Comparison of ENCODE assay signal across 12 cellular contexts in genomic region chr9:17793713-17794622, GRCh38.
A peak's percentile ranks its signal among the peaks of the same experiment; 100 is the strongest.
DNase-seq lines count a peak whose midpoint lies in the region; ATAC-seq and TF ChIP-seq lines count a peak whose summit lies in the region.
"Had no signal": no experiment of that assay in that cellular context is flagged by ENCODE, and none has a peak within 500 bp of the region (broad histone marks: within the 10 kb centered on the region; RNA-seq: fewer than 3 reads in every experiment).

No MANE protein-coding gene starts in this region.

- no peak overlapping the region for H3K4me3 Mint-ChIP-seq in GM23338

- no peaks in the 10 kb centered on the region for H3K27me3 ChIP-seq in GM23338 (ENCODE audit: insufficient read depth)

- H3K9me3 Mint-ChIP-seq in GM23338, result no peaks in the 10 kb centered on the region

- H3K9me2 ChIP-seq in GM23338 (ENCODE audit: insufficient read depth), result no peaks in the 10 kb centered on the region

- no peak overlapping the region for H3K4me2 ChIP-seq in GM23338

- CTCF ChIA-PET in AG04449 (lab: Yijun Ruan, JAX), result interaction anchor here (0.8 to 1.5 kb wide), 4 partner anchors 10 to 1234 kb away, joined by 3 to 4 read pairs (median 4); no protein-coding TSS in a partner anchor

- H3K27me3 Mint-ChIP-seq in GM23338 (ENCODE audit: insufficient read depth, low read depth, poor library complexity), result no peaks in the 10 kb centered on the region

- intact Hi-C loops in cardiac septum (cut with DNase I), result no loop called here

- H3K79me2 ChIP-seq in GM23338 (replicated peaks; ENCODE audit: insufficient read depth), result no peaks in the 10 kb centered on the region

- no peaks in the 10 kb centered on the region for H4K20me1 ChIP-seq in GM23338 (replicated peaks; ENCODE audit: insufficient read depth)

- no peaks in the 10 kb centered on the region for H3F3A ChIP-seq in GM23338 (replicated peaks; ENCODE audit: low read depth)

- H3K27ac Mint-ChIP-seq in GM23338, result no peak overlapping the region

- H3K36me3 Mint-ChIP-seq in GM23338 (ENCODE audit: low read depth), result no peaks in the 10 kb centered on the region

- POLR2A ChIA-PET in AG04449 (lab: Yijun Ruan, JAX), result no interaction called here

- no peaks in the 10 kb centered on the region for H3K4me1 ChIP-seq in GM23338 (ENCODE audit: insufficient read depth)
- H3K4me1 ChIP-seq: prostate gland had no signal

- no peaks in the 10 kb centered on the region for H3K36me3 ChIP-seq in GM23338 (ENCODE audit: insufficient read depth)
- H3K36me3 ChIP-seq: prostate gland had no signal

- no peak overlapping the region for H3K27ac ChIP-seq in GM23338 (ENCODE audit: low read depth)
- H3K27ac ChIP-seq: prostate gland had no signal

- ATAC-seq in GM23338, result no peak; the same call in 2 of the 3 replicates
- no peak for ATAC-seq in GM21515 (IDR thresholded peaks at IDR 0.05; ENCODE audit: unreplicated experiment)

- no peak overlapping the region for H3K4me3 ChIP-seq in AG04449 (ENCODE audit: low read depth, low read length)
- H3K4me3 ChIP-seq in GM23338, result no peak overlapping the region
- H3K4me3 ChIP-seq in foreskin fibroblast (ENCODE audit: low read depth in 1 of 2, low read length in 2 of 2), result no peak overlapping the region
- H3K4me3 ChIP-seq: prostate gland had no signal

- DNase-seq in AG04449 (ENCODE audit: low read depth, low spot score) (no peak), GM23338 (ENCODE audit: low spot score) (peak; percentile 21), SK-MEL-5 (ENCODE audit: low read depth, low spot score) (peak; percentile 53), foreskin fibroblast (peak in 1 of 2 donors; percentile 15), cardiac septum (ENCODE audit: low spot score) (no peak), inferior parietal cortex (ENCODE audit: extremely low spot score) (no peak), DMS79 treated with DMSO at 0.1 percent for 48 hours (lab: John Stamatoyannopoulos, UW) (no peak)
- DNase-seq: activated CD4-positive, alpha-beta T cell treated with anti-CD3 and anti-CD28 coated beads for 48 hours; COR-L47; NCI-H2029 had no signal

- in situ Hi-C loops in SK-MEL-5 (cut with HindIII; ENCODE audit: low pct_unique_long_range_greater_than_20kb, low sequenced_read_pairs), result no loop called here

- TF ChIP-seq CTCF in AG04449 (IDR thresholded peaks at IDR 0.05; ENCODE audit: insufficient read depth, low read length, missing control alignments), result peak; percentile 10
- TF ChIP-seq CTCF in GM23338 (conservative IDR thresholded peaks at IDR 0.05; ENCODE audit: low read depth in 2 of 2), result peak in 1 of 2 experiments; percentile 35; a peak in 2 of 4 replicates
- peak; percentile 10 for TF ChIP-seq CTCF in foreskin fibroblast (IDR thresholded peaks at IDR 0.05; ENCODE audit: low read depth, low read length)

- H2AFZ ChIP-seq in GM23338, result no peak overlapping the region

- no peaks in the 10 kb centered on the region for H3K4me1 Mint-ChIP-seq in GM23338

TF ChIP-seq in GM23338, 12 proteins besides CTCF, POLR2A, EP300 and RAD21:
- no peak for TF ChIP-seq REST (IDR thresholded peaks at IDR 0.05; ENCODE audit: unreplicated experiment)

Comparison
In these comparisons a context has a peak if more than half of its experiments do, and no peak if none do; other contexts are left out.
1. DNase-seq: peak in GM23338 (single experiment) and SK-MEL-5 (single experiment); none in AG04449 (single experiment), cardiac septum (single experiment), inferior parietal cortex (single experiment) and DMS79 treated with DMSO at 0.1 percent for 48 hours (single experiment).